In genomic region chr2:205689837-205690236, GRCh38 we compare ENCODE assay signal across 17 cellular contexts.
"Had no signal": no experiment of that assay in that cellular context is flagged by ENCODE, and none has a peak within 500 bp of the region (broad histone marks: within the 10 kb centered on the region; RNA-seq: fewer than 3 reads in every experiment).

No MANE protein-coding gene starts in this region.

- H3K4me3 Mint-ChIP-seq: activated naive CD8-positive, alpha-beta T cell treated with anti-CD3 and anti-CD28 coated beads, Interleukin-2, amount 50 U/mL, for 24 hours; natural killer cell treated with Interleukin-12 subunit alpha and Interleukin-12 subunit beta and Interleukin-15 and Interleukin-18, amount 100 ng/mL, for 72 hours; T-helper 2 cell treated with Interferon-gamma antibody and Interleukin-4, amounts not matched to agents 5 μg/mL and 100 μg/mL, for 36 hours had no signal

- H3K4me3 ChIP-seq: gastrocnemius medialis, psoas muscle, thyroid gland, vagina had no signal

- H3K36me3 ChIP-seq: gastrocnemius medialis, thyroid gland, vagina had no signal

- H3K9me3 ChIP-seq: gastrocnemius medialis, psoas muscle, thyroid gland, vagina had no signal

- DNase-seq: activated CD4-positive, alpha-beta T cell treated with anti-CD3 and anti-CD28 coated beads, Interleukin-2, amount 50 U/mL, for 1 hour; activated naive CD4-positive, alpha-beta T cell treated with Interleukin-2 at 50 U/mL for 16 hours; activated naive CD8-positive, alpha-beta T cell treated with anti-CD3 and anti-CD28 coated beads, Interleukin-2, amount 50 U/mL, for 24 hours; aorta; dermis blood vessel endothelial cell; gastrocnemius medialis; hippocampal formation; mammary epithelial cell; psoas muscle; stimulated activated CD4-positive, alpha-beta T cell treated with anti-CD3 and anti-CD28 coated beads, Interleukin-1b, Interleukin-23, amount 100 ng/mL, for 48 hours; SW 1271; thyroid gland had no signal

- H3K9me3 Mint-ChIP-seq: activated naive CD8-positive, alpha-beta T cell treated with anti-CD3 and anti-CD28 coated beads, Interleukin-2, amount 50 U/mL, for 24 hours; natural killer cell treated with Interleukin-12 subunit alpha and Interleukin-12 subunit beta and Interleukin-15 and Interleukin-18, amount 100 ng/mL, for 72 hours; T-helper 2 cell treated with Interferon-gamma antibody and Interleukin-4, amounts not matched to agents 5 μg/mL and 100 μg/mL, for 36 hours had no signal

- H3K27ac Mint-ChIP-seq: activated naive CD8-positive, alpha-beta T cell treated with anti-CD3 and anti-CD28 coated beads, Interleukin-2, amount 50 U/mL, for 24 hours; natural killer cell treated with Interleukin-12 subunit alpha and Interleukin-12 subunit beta and Interleukin-15 and Interleukin-18, amount 100 ng/mL, for 72 hours; T-helper 2 cell treated with Interferon-gamma antibody and Interleukin-4, amounts not matched to agents 5 μg/mL and 100 μg/mL, for 36 hours had no signal

- H3K27ac ChIP-seq: epithelial cell of prostate, psoas muscle had no signal

- H3K4me1 ChIP-seq: psoas muscle had no signal

- H3K36me3 Mint-ChIP-seq: natural killer cell treated with Interleukin-12 subunit alpha and Interleukin-12 subunit beta and Interleukin-15 and Interleukin-18, amount 100 ng/mL, for 72 hours had no signal

- H3K27me3 ChIP-seq: thyroid gland, vagina had no signal

- ATAC-seq: activated naive CD8-positive, alpha-beta T cell treated with anti-CD3 and anti-CD28 coated beads, Interleukin-2, amount 50 U/mL, for 24 hours; gastrocnemius medialis; left lobe of liver; natural killer cell treated with Interleukin-12 subunit alpha and Interleukin-12 subunit beta and Interleukin-15 and Interleukin-18, amount 100 ng/mL, for 72 hours; psoas muscle had no signal
